21 cellular contexts compared by ENCODE assay signal in the genomic region with DNA sequence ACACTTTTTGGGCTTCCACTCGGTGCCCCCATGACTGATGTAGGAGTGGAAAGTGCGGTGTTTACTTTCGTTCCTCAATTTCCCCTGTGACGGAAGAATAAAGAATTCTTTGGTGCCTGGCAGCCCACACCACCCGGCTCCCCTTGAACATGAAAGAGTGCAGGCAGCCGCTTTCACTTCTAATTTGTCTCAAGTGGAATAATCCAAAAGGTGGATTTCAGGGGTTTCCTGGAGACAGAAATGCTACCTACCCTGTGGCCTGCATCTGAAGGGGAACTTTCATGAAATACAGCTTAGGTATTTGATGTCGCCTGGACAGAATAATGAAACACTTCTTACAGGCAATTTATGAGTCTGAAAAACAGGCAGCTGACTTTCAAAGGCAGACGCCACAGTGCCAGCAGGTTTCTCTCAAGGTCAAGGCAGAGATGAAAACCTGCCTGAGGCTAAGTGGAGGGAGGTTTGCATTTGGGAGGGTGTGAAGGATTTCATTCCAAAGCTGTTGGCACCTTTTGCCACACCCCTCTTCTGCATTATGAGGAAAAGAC.
"Had no signal": no experiment of that assay in that cellular context is flagged by ENCODE, and none has a peak within 500 bp of the region (broad histone marks: within the 10 kb centered on the region; RNA-seq: fewer than 3 reads in every experiment).

No MANE protein-coding gene starts in this region.

- H3K4me1 ChIP-seq: heart right ventricle, testis had no signal

- H3K36me3 Mint-ChIP-seq: naive thymus-derived CD4-positive, alpha-beta T cell had no signal

- H3K36me3 ChIP-seq: cardiac muscle cell, gastroesophageal sphincter, heart right ventricle had no signal

- H3K4me3 ChIP-seq: cardiac muscle cell, gastroesophageal sphincter, heart right ventricle, skin epidermis, testis had no signal

- DNase-seq: activated CD4-positive, CD25-positive, alpha-beta regulatory T cell treated with anti-CD3 and anti-CD28 coated beads, Interleukin-2, amount 50 U/mL, for 72 hours; activated CD8-positive, alpha-beta memory T cell treated with anti-CD3 and anti-CD28 coated beads, Interleukin-2, amount 50 U/mL, for 4 hours; activated CD8-positive, alpha-beta T cell treated with anti-CD3 and anti-CD28 coated beads, Interleukin-2, amount 10 ng/mL, durations not matched to agents 7 days and 5 days; activated naive CD4-positive, alpha-beta T cell; endodermal cell; erythroblast; heart right ventricle; left cardiac atrium; mammary epithelial cell; naive thymus-derived CD4-positive, alpha-beta T cell; posterior cingulate gyrus; right cardiac atrium; stimulated activated CD4-positive, alpha-beta T cell treated with anti-CD3 and anti-CD28 coated beads, Interleukin-4, amount 100 ng/mL, for 4 hours; stimulated activated CD8-positive, alpha-beta memory T cell treated with anti-CD3 and anti-CD28 coated beads, Interleukin-4, amount 100 ng/mL, for 48 hours; stimulated activated naive CD4-positive, alpha-beta T cell treated with Interleukin-2 at 50 U/mL for 16 hours; T-helper 1 cell; testis had no signal

- ATAC-seq: activated CD8-positive, alpha-beta T cell treated with anti-CD3 and anti-CD28 coated beads, Interleukin-2, amount 10 ng/mL, durations not matched to agents 7 days and 5 days; gastroesophageal sphincter; heart right ventricle; left cardiac atrium; naive thymus-derived CD4-positive, alpha-beta T cell; right cardiac atrium; SK-N-SH treated with all-trans-retinoic acid at 6 μM for 48 hours had no signal

- H3K27me3 ChIP-seq: cardiac muscle cell, gastroesophageal sphincter, heart right ventricle, testis had no signal

- H3K9me3 ChIP-seq: testis had no signal

- H3K4me3 Mint-ChIP-seq: activated CD8-positive, alpha-beta T cell treated with anti-CD3 and anti-CD28 coated beads, Interleukin-2, amount 10 ng/mL, durations not matched to agents 7 days and 5 days; endodermal cell had no signal

- H3K27ac Mint-ChIP-seq: activated CD8-positive, alpha-beta T cell treated with anti-CD3 and anti-CD28 coated beads, Interleukin-2, amount 10 ng/mL, durations not matched to agents 7 days and 5 days; endodermal cell had no signal

- H3K27ac ChIP-seq: cardiac muscle cell, gastroesophageal sphincter, heart right ventricle, skin epidermis, testis had no signal
